Comparison of ENCODE assay signal across 1 cellular context in the genomic region with DNA sequence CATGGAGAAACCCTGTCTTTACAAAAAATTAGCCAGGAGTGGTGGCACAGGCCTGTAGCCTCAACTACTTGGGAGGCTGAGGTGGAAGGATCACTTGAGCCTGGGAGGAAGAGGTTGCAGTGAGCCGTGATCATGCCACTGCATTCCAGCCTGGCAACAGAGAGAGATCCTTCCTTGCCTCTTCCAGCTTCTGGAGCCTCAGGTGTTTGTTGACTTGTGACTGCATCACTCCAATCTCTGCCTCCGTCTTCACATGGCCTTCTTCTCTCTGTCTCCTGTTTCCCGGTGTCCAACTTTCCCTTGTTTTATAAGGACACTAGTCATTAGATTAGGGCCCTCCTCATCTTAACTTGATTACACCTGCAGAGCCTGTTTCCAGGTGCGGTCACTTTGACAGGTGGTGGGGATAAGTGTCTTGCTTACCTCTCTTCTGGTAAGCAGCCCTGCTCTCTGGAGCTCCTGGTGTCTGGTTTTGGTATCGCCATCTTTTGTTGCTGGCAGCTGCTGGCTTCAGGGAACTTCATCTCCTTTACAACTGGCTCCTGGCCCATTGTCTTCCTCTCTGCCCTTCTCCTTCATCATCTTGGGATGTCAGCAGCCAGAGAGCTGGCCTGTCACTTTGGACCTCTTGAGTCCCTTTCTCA.
TF ChIP-seq lines count a peak whose summit lies in the region.

No MANE protein-coding gene starts in this region.

TF ChIP-seq in A549, 52 proteins besides CTCF, POLR2A, EP300 and RAD21 (continued from another document):
- TF ChIP-seq, protein P1, sequence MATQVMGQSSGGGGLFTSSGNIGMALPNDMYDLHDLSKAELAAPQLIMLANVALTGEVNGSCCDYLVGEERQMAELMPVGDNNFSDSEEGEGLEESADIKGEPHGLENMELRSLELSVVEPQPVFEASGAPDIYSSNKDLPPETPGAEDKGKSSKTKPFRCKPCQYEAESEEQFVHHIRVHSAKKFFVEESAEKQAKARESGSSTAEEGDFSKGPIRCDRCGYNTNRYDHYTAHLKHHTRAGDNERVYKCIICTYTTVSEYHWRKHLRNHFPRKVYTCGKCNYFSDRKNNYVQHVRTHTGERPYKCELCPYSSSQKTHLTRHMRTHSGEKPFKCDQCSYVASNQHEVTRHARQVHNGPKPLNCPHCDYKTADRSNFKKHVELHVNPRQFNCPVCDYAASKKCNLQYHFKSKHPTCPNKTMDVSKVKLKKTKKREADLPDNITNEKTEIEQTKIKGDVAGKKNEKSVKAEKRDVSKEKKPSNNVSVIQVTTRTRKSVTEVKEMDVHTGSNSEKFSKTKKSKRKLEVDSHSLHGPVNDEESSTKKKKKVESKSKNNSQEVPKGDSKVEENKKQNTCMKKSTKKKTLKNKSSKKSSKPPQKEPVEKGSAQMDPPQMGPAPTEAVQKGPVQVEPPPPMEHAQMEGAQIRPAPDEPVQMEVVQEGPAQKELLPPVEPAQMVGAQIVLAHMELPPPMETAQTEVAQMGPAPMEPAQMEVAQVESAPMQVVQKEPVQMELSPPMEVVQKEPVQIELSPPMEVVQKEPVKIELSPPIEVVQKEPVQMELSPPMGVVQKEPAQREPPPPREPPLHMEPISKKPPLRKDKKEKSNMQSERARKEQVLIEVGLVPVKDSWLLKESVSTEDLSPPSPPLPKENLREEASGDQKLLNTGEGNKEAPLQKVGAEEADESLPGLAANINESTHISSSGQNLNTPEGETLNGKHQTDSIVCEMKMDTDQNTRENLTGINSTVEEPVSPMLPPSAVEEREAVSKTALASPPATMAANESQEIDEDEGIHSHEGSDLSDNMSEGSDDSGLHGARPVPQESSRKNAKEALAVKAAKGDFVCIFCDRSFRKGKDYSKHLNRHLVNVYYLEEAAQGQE (IDR thresholded peaks at IDR 0.05), result no peak
- TF ChIP-seq ZFP36 (IDR thresholded peaks at IDR 0.05; ENCODE audit: borderline replicate concordance, partially characterized antibody), result no peak
- TF ChIP-seq HEYL (CRISPR knock-in tag; IDR thresholded peaks at IDR 0.05), result no peak
- no peak for TF ChIP-seq NPAS2 (CRISPR knock-in tag; IDR thresholded peaks at IDR 0.05; ENCODE audit: borderline replicate concordance)
